ENCODE assay signal across 23 cellular contexts in genomic region chr11:70918242-70918641, GRCh38.
"Had no signal": no experiment of that assay in that cellular context is flagged by ENCODE, and none has a peak within 500 bp of the region (broad histone marks: within the 10 kb centered on the region; RNA-seq: fewer than 3 reads in every experiment).

No MANE protein-coding gene starts in this region.

- H3K4me1 ChIP-seq: colonic mucosa, esophagus squamous epithelium, gastrocnemius medialis, heart right ventricle, left ventricle myocardium inferior, lower lobe of right lung had no signal

- ATAC-seq: effector memory CD8-positive, alpha-beta T cell; esophagus mucosa; gastrocnemius medialis; heart right ventricle; left cardiac atrium; lower lobe of right lung; mucosa of descending colon had no signal

- H3K4me3 Mint-ChIP-seq: dendritic cell treated with granulocyte-macrophage colony-stimulating factor and Interleukin-4, amounts not matched to agents 40 ng/mL and 50 ng/mL, for 4 days; effector memory CD8-positive, alpha-beta T cell; endodermal cell; mesothelial cell of epicardium had no signal

- H3K4me1 Mint-ChIP-seq: mesothelial cell of epicardium had no signal

- DNase-seq: colonic mucosa; cortex of kidney; effector CD8-positive, alpha-beta T cell; effector memory CD8-positive, alpha-beta T cell; endodermal cell; erythroblast; esophagus squamous epithelium; foreskin fibroblast; foreskin melanocyte; gastrocnemius medialis; glutamatergic neuron; head of caudate nucleus; heart right ventricle; hippocampal formation; left cardiac atrium; left ventricle myocardium inferior; lower lobe of right lung; mesenchymal stem cell; mucosa of descending colon had no signal

- H3K27me3 ChIP-seq: colonic mucosa had no signal

- H3K27ac Mint-ChIP-seq: dendritic cell treated with granulocyte-macrophage colony-stimulating factor and Interleukin-4, amounts not matched to agents 40 ng/mL and 50 ng/mL, for 4 days; effector memory CD8-positive, alpha-beta T cell; endodermal cell; mesothelial cell of epicardium had no signal

- H3K4me3 ChIP-seq: colonic mucosa, esophagus squamous epithelium, gastrocnemius medialis, heart right ventricle, left ventricle myocardium inferior, lower lobe of right lung, mucosa of descending colon had no signal

- H3K27me3 Mint-ChIP-seq: dendritic cell treated with granulocyte-macrophage colony-stimulating factor and Interleukin-4, amounts not matched to agents 40 ng/mL and 50 ng/mL, for 4 days had no signal

- H3K9me3 ChIP-seq: colonic mucosa had no signal

- H3K36me3 ChIP-seq: colonic mucosa, esophagus squamous epithelium, gastrocnemius medialis, heart right ventricle, left ventricle myocardium inferior, lower lobe of right lung had no signal

- H3K27ac ChIP-seq: colonic mucosa, epithelial cell of prostate, esophagus squamous epithelium, gastrocnemius medialis, heart right ventricle, left ventricle myocardium inferior, lower lobe of right lung had no signal
